Comparison of ENCODE assay signal across 1 cellular context in genomic region chr19:54532528-54532927, GRCh38.
TF ChIP-seq lines count a peak whose summit lies in the region.

No MANE protein-coding gene starts in this region.

TF ChIP-seq in GM12878, 131 proteins besides CTCF, POLR2A, EP300 and RAD21:
- TF ChIP-seq RUNX3 (IDR thresholded peaks at IDR 0.05; ENCODE audit: low read length) (peak; percentile 74), HDGF (IDR thresholded peaks at IDR 0.05) (no peak), HDAC6 (IDR thresholded peaks at IDR 0.05; ENCODE audit: unreplicated experiment) (no peak), EED (IDR thresholded peaks at IDR 0.05; ENCODE audit: low read depth) (peak; percentile 57), IRF4 (IDR thresholded peaks at IDR 0.05; ENCODE audit: low read depth, low read length) (0 out of 2 replicates have a peak, but pooled peaks have one; percentile 28), MTA3 (IDR thresholded peaks at IDR 0.05; ENCODE audit: borderline replicate concordance, low read length) (peak; percentile 35; the same call in 1 of the 2 replicates), IKZF2 (IDR thresholded peaks at IDR 0.05) (0 out of 4 replicates have a peak, but pooled peaks of 1 of the 2 experiments have one; percentile 18), SP1 (IDR thresholded peaks at IDR 0.05; ENCODE audit: low read depth, low read length) (peak; percentile 65), NR2C1 (IDR thresholded peaks at IDR 0.05) (no peak), ETV6 (conservative IDR thresholded peaks at IDR 0.05 in 1 of 2, IDR thresholded peaks at IDR 0.05 in 1 of 2; ENCODE audit: borderline replicate concordance in 1 of 2, low read depth in 1 of 2) (peak in 1 of 2 experiments; percentile 53; a peak in 1 of 4 replicates), CHD4 (IDR thresholded peaks at IDR 0.05) (no peak)
